1 cellular context compared by ENCODE assay signal in genomic region chr4:112731715-112732114, GRCh38.
TF ChIP-seq lines count a peak whose summit lies in the region.

No MANE protein-coding gene starts in this region.

TF ChIP-seq in GM23338, 12 proteins besides CTCF, POLR2A, EP300 and RAD21 (continued from another document):
- TF ChIP-seq ZNF462 (CRISPR knock-in tag; IDR thresholded peaks at IDR 0.05) (no peak), POLR2AphosphoS5 (IDR thresholded peaks at IDR 0.05; ENCODE audit: low read depth) (no peak), EZH2 (IDR thresholded peaks at IDR 0.05; ENCODE audit: low read depth, unreplicated experiment) (no peak), JUNB (IDR thresholded peaks at IDR 0.05; ENCODE audit: unreplicated experiment) (no peak)
